Comparison of ENCODE assay signal across 9 cellular contexts in the genomic region with DNA sequence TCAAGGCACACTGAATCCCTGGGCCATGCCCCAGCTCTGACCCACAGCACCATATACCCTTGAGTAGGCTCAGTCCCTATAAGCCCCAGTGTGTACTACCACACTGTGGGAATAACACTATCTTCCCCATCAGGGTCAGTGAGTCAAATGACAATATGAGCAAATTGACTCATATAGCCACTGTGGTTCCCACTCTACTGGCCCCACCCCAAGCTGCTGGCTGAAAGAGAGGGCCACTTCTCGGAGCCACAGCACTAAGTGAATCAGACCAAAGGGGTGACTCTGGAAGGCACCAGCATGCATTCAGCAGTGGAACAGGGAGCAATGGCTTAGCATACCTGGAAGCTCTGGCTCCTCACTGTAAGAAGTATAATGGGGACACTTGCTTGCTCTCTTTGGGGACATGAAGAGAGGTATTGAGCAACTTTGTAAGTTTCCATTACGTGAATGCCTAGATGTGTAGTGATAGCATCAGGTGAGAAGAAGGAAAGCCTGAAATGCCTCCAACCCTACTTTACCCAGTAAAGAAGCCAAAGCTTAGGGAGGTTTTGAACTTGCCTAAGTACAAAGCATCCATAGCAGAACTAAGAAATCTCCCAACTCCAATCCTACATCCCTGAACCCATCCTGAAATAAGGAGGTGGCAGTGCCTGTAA. TPM values are rescaled to one million over a fixed set of nuclear protein-coding genes. Genes with fewer than 3 reads are reported as not detected.
DNase-seq lines count a peak whose midpoint lies in the region; ATAC-seq and TF ChIP-seq lines count a peak whose summit lies in the region.
"Had no signal": no experiment of that assay in that cellular context is flagged by ENCODE, and none has a peak within 500 bp of the region (broad histone marks: within the 10 kb centered on the region; RNA-seq: fewer than 3 reads in every experiment).

No MANE protein-coding gene starts in this region.

- 75% methylated on average over 1 of the region's 2 CpGs; no CpG with 5 or more reads in 1 of the 2 donors for WGBS in gastroesophageal sphincter (ENCODE audit: low coverage in 1 of 2), 2 donors

- peak overlapping the region; percentile 16 for H3K4me3 Mint-ChIP-seq in T-helper 1 cell treated with Interleukin-12 subunit alpha and Interleukin-12 subunit beta and Interleukin-4 antibody, amounts not matched to agents 30 μg/mL and 1 μg/mL, for 36 hours

- no peak overlapping the region for H3K4me3 ChIP-seq in gastroesophageal sphincter

- H3K27me3 ChIP-seq in gastroesophageal sphincter, result no peaks in the 10 kb centered on the region

- H3K27ac Mint-ChIP-seq in T-helper 1 cell treated with Interleukin-12 subunit alpha and Interleukin-12 subunit beta and Interleukin-4 antibody, amounts not matched to agents 30 μg/mL and 1 μg/mL, for 36 hours, result peak overlapping the region; percentile 79

- H3K36me3 ChIP-seq in gastroesophageal sphincter, result peaks cover 0 to 46% of the 10 kb centered on the region in 2 donors

- TF ChIP-seq CTCF in gastroesophageal sphincter (IDR thresholded peaks at IDR 0.05), result no peak

- H3K4me1 Mint-ChIP-seq in T-helper 1 cell treated with Interleukin-12 subunit alpha and Interleukin-12 subunit beta and Interleukin-4 antibody, amounts not matched to agents 30 μg/mL and 1 μg/mL, for 36 hours (ENCODE audit: low read depth), result peaks cover 61% of the 10 kb centered on the region

- TF ChIP-seq POLR2A in gastroesophageal sphincter (IDR thresholded peaks at IDR 0.05), result no peak

- TF ChIP-seq EP300 in gastroesophageal sphincter (IDR thresholded peaks at IDR 0.05), result no peak

- peak; percentile 82 for ATAC-seq in GM18519 (IDR thresholded peaks at IDR 0.05; ENCODE audit: low FRiP score, unreplicated experiment)
- ATAC-seq in HG02610 (IDR thresholded peaks at IDR 0.05; ENCODE audit: unreplicated experiment), result peak; percentile 94
- ATAC-seq in gastroesophageal sphincter, result peak; percentile 2
- no peak for ATAC-seq in HG03457 (IDR thresholded peaks at IDR 0.05; ENCODE audit: unreplicated experiment)

- no peaks in the 10 kb centered on the region for H3K27me3 Mint-ChIP-seq in T-helper 1 cell treated with Interleukin-12 subunit alpha and Interleukin-12 subunit beta and Interleukin-4 antibody, amounts not matched to agents 30 μg/mL and 1 μg/mL, for 36 hours (ENCODE audit: low read depth)

- no peaks in the 10 kb centered on the region for H3K9me3 Mint-ChIP-seq in T-helper 1 cell treated with Interleukin-12 subunit alpha and Interleukin-12 subunit beta and Interleukin-4 antibody, amounts not matched to agents 30 μg/mL and 1 μg/mL, for 36 hours

- H3K27ac ChIP-seq in gastroesophageal sphincter, result peak overlapping the region; percentile 18 to 82 (median 80)
- H3K27ac ChIP-seq: KMS-11 had no signal

- no peaks in the 10 kb centered on the region for H3K9me3 ChIP-seq in gastroesophageal sphincter

- DNase-seq in stimulated activated CD8-positive, alpha-beta memory T cell treated with anti-CD3 and anti-CD28 coated beads, Interleukin-4, amount 100 ng/mL, for 24 hours (ENCODE audit: low read depth), result peak; percentile 24
- DNase-seq in SIG-M5 treated with dmso at 0.1 percent for 504 hours (lab: John Stamatoyannopoulos, UW; ENCODE audit: unreplicated experiment) (no peak), middle frontal gyrus (ENCODE audit: extremely low spot score, low spot score) (no peak)

- H3K4me1 ChIP-seq in gastroesophageal sphincter, result peaks cover 16 to 78% (median 33%) of the 10 kb centered on the region in 3 donors

- H3K36me3 Mint-ChIP-seq in T-helper 1 cell treated with Interleukin-12 subunit alpha and Interleukin-12 subunit beta and Interleukin-4 antibody, amounts not matched to agents 30 μg/mL and 1 μg/mL, for 36 hours (ENCODE audit: low read depth), result peaks cover 41% of the 10 kb centered on the region

RNA-seq across cellular contexts. Expression of gene CD59, which starts 13.5 kb away (rescaled TPM):
- 100 to 1,000 TPM; 252 to 647 (median 432) TPM for total RNA-seq in gastroesophageal sphincter

RNA-seq across cellular contexts. Expression of gene C11orf91, which starts 22.1 kb away (rescaled TPM):
- total RNA-seq in gastroesophageal sphincter, result not detected

RNA-seq across cellular contexts. Expression of gene FBXO3, which starts 51.6 kb away (rescaled TPM):
- 10 to 100 TPM; 38.8 to 81.4 (median 55.7) TPM for total RNA-seq in gastroesophageal sphincter
